In genomic region chr4:35760706-35761278, GRCh38 we compare ENCODE assay signal across 21 cellular contexts.
DNase-seq lines count a peak whose midpoint lies in the region; TF ChIP-seq lines count a peak whose summit lies in the region.
"Had no signal": no experiment of that assay in that cellular context is flagged by ENCODE, and none has a peak within 500 bp of the region (broad histone marks: within the 10 kb centered on the region; RNA-seq: fewer than 3 reads in every experiment).

No MANE protein-coding gene starts in this region.

- no peaks in the 10 kb centered on the region for H3K36me3 Mint-ChIP-seq in endodermal cell (ENCODE audit: low read depth)

- DNase-seq in M059J (ENCODE audit: low read depth) (peak; percentile 1), OCI-M2 (lab: John Stamatoyannopoulos, UW; ENCODE audit: unreplicated experiment) (peak; percentile 83), endodermal cell (no peak), neuronal stem cell (ENCODE audit: low spot score) (no peak), EL (no peak), retina (no peak), mammary epithelial cell (no peak)
- DNase-seq: ACHN; COR-L47; DMS 273 treated with DMSO at 0.1 percent for 48 hours; DND-41; GDM1; KG1; MV-4-11; NCI-H1417; NCI-H1930; NCI-H526; NK-92 treated with Interleukin-12 subunit alpha and Interleukin-12 subunit beta, amount 100 ng/mL, for 24 hours; SHP77; SK-N-SH had no signal

- no peak overlapping the region for H2BK12ac ChIP-seq in neuronal stem cell (ENCODE audit: low read length)

- H3K14ac ChIP-seq in neuronal stem cell (ENCODE audit: low read length), result no peak overlapping the region

- H3K4me1 ChIP-seq in endodermal cell (ENCODE audit: control insufficient read depth, insufficient read depth, low read length), result peaks cover 2% of the 10 kb centered on the region
- H3K4me1 ChIP-seq in neuronal stem cell (ENCODE audit: control insufficient read depth in 2 of 2, insufficient read depth in 1 of 2, low read depth in 1 of 2, low read length in 2 of 2), result peaks cover 0 to 4% of the 10 kb centered on the region in 2 donors
- no peaks in the 10 kb centered on the region for H3K4me1 ChIP-seq in mammary epithelial cell (ENCODE audit: insufficient read depth, low read length)

- H3K9me3 ChIP-seq in endodermal cell (ENCODE audit: control insufficient read depth, low read length) (no peaks in the 10 kb centered on the region), neuronal stem cell (replicated peaks in 1 of 2; ENCODE audit: control insufficient read depth in 2 of 2, insufficient read depth in 1 of 2, low read depth in 1 of 2, low read length in 2 of 2) (no peaks in the 10 kb centered on the region), mammary epithelial cell (replicated peaks; ENCODE audit: insufficient read depth, low read length) (peaks cover 6% of the 10 kb centered on the region)
- H3K9me3 ChIP-seq: SK-N-SH had no signal

- H2AK5ac ChIP-seq in neuronal stem cell (ENCODE audit: low read depth, low read length), result peak overlapping the region; percentile 54

- CTCF ChIA-PET in mammary epithelial cell (lab: Charles Lee; ENCODE audit: low non-redundant PET), result no interaction called here

- H3K4me3 Mint-ChIP-seq in endodermal cell, result no peak overlapping the region

- H3K9me3 Mint-ChIP-seq in endodermal cell, result no peaks in the 10 kb centered on the region

- dilution Hi-C loops in mammary epithelial cell (cut with HindIII; ENCODE audit: low sequenced_read_pairs), result no loop called here

- no peaks in the 10 kb centered on the region for H3K79me1 ChIP-seq in neuronal stem cell (ENCODE audit: low read depth, low read length)

- no TSS peak for BruUV-seq in mammary epithelial cell (replicated peaks; lab: Mats Ljungman, UMichigan)

- H4K91ac ChIP-seq in neuronal stem cell (ENCODE audit: low read depth, low read length, poor library complexity), result no peak overlapping the region

- no peak overlapping the region for H2BK15ac ChIP-seq in neuronal stem cell (ENCODE audit: low read length)

- H2BK120ac ChIP-seq in neuronal stem cell (ENCODE audit: low read depth, low read length), result no peak overlapping the region

- intact Hi-C loops in mammary epithelial cell (cut with micrococcal nuclease), result no loop called here

- no peak overlapping the region for H3K27ac Mint-ChIP-seq in endodermal cell

- no peak overlapping the region for H3K23ac ChIP-seq in neuronal stem cell (ENCODE audit: low read depth, low read length, poor library complexity)

- no peak overlapping the region for H3K4ac ChIP-seq in neuronal stem cell (ENCODE audit: low read length)

- H3K4me1 Mint-ChIP-seq in endodermal cell, result no peaks in the 10 kb centered on the region

- no peak overlapping the region for H4K8ac ChIP-seq in neuronal stem cell (ENCODE audit: low read depth, low read length)

- no peaks in the 10 kb centered on the region for H3K27me3 Mint-ChIP-seq in endodermal cell (ENCODE audit: insufficient read depth)

- H3K79me2 ChIP-seq in mammary epithelial cell (ENCODE audit: insufficient read depth, low read length), result no peaks in the 10 kb centered on the region

- H3K27ac ChIP-seq in endodermal cell (ENCODE audit: low read depth, low read length), result peak overlapping the region; percentile 47
- no peak overlapping the region for H3K27ac ChIP-seq in neuronal stem cell (replicated peaks; ENCODE audit: low read length)
- H3K27ac ChIP-seq in mammary epithelial cell (ENCODE audit: insufficient read depth, low read depth, low read length), result no peak overlapping the region
- H3K27ac ChIP-seq: C4-2B had no signal

- H2AFZ ChIP-seq in neuronal stem cell (ENCODE audit: low read length) (peak overlapping the region; percentile 77), mammary epithelial cell (ENCODE audit: low read depth, low read length) (no peak overlapping the region)

- in situ Hi-C loops in mammary epithelial cell (cut with MboI; ENCODE audit: low sequenced_read_pairs in 2 of 2), result no loop called here

- TF ChIP-seq CTCF in endodermal cell (conservative IDR thresholded peaks at IDR 0.05), result no peak
- no peak for TF ChIP-seq CTCF in mammary epithelial cell (conservative IDR thresholded peaks at IDR 0.05 in 1 of 2, IDR thresholded peaks at IDR 0.05 in 1 of 2; ENCODE audit: extremely low read depth in 1 of 2, insufficient read depth in 1 of 2, low read depth in 1 of 2, low read length in 2 of 2)

- H3K18ac ChIP-seq in neuronal stem cell (ENCODE audit: low read length), result peak overlapping the region; percentile 64

- WGBS in endodermal cell (ENCODE audit: insufficient coverage in 1 of 2, insufficient read length in 1 of 2), 2 experiments, result 80 to 83% methylated on average over 1 to 5 of the region's 5 CpGs
- no CpG with 5 or more reads among the region's 5 CpGs for WGBS in neuronal stem cell (ENCODE audit: extremely low coverage in 2 of 2, insufficient read length in 2 of 2, insufficient replicate concordance in 1 of 2), 2 donors
- WGBS in mammary epithelial cell (ENCODE audit: low coverage, missing lambda C conversion rate), result 10% methylated on average over 4 of the region's 5 CpGs

- no peak overlapping the region for H3K9ac ChIP-seq in endodermal cell (ENCODE audit: extremely low read depth, low read length, poor library complexity, severe bottlenecking)
- no peak overlapping the region for H3K9ac ChIP-seq in neuronal stem cell (ENCODE audit: low read depth, low read length, poor library complexity)
- H3K9ac ChIP-seq in mammary epithelial cell (ENCODE audit: insufficient read depth, low read length), result no peak overlapping the region
- H3K9ac ChIP-seq: SK-N-SH had no signal

- no peaks in the 10 kb centered on the region for H4K20me1 ChIP-seq in mammary epithelial cell (ENCODE audit: insufficient read depth, low read length)

- H3K36me3 ChIP-seq in endodermal cell (ENCODE audit: control insufficient read depth, insufficient read depth, low read length) (no peaks in the 10 kb centered on the region), neuronal stem cell (replicated peaks in 1 of 2; ENCODE audit: control insufficient read depth in 2 of 2, insufficient read depth in 2 of 2, low read length in 2 of 2) (no peaks in the 10 kb centered on the region), mammary epithelial cell (ENCODE audit: insufficient read depth, low read length) (no peaks in the 10 kb centered on the region)

- no peak overlapping the region for H2BK5ac ChIP-seq in neuronal stem cell (ENCODE audit: low read length)

- no peak overlapping the region for H3K4me2 ChIP-seq in neuronal stem cell (ENCODE audit: insufficient read depth, low read length, poor library complexity, severe bottlenecking)
- H3K4me2 ChIP-seq in mammary epithelial cell (ENCODE audit: insufficient read depth, low read depth, low read length), result no peak overlapping the region
- H3K4me2 ChIP-seq: SK-N-SH had no signal

- no peak overlapping the region for H3K4me3 ChIP-seq in endodermal cell (ENCODE audit: low read length)
- no peak overlapping the region for H3K4me3 ChIP-seq in neuronal stem cell (ENCODE audit: low read length in 2 of 2)
- H3K4me3 ChIP-seq in mammary epithelial cell (replicated peaks in 1 of 3; ENCODE audit: insufficient read depth in 1 of 3, low read depth in 2 of 3, low read length in 3 of 3), result no peak overlapping the region

- H3K27me3 ChIP-seq in endodermal cell (ENCODE audit: control insufficient read depth, insufficient read depth, low read length, poor library complexity, severe bottlenecking), result no peaks in the 10 kb centered on the region
- no peaks in the 10 kb centered on the region for H3K27me3 ChIP-seq in neuronal stem cell (ENCODE audit: control insufficient read depth in 3 of 3, insufficient read depth in 3 of 3, low read depth in 1 of 3, low read length in 3 of 3)
- H3K27me3 ChIP-seq in mammary epithelial cell (ENCODE audit: insufficient read depth, low read length), result no peaks in the 10 kb centered on the region

Comparison
In these comparisons a context has a peak if more than half of its experiments do, and no peak if none do; other contexts are left out.
1. DNase-seq: peak in M059J (single experiment) and OCI-M2 (single experiment); none in endodermal cell (single experiment), neuronal stem cell (single experiment), EL (single experiment), retina (single experiment) and mammary epithelial cell (single experiment).